ENCODE assay signal across 13 cellular contexts in the genomic region with DNA sequence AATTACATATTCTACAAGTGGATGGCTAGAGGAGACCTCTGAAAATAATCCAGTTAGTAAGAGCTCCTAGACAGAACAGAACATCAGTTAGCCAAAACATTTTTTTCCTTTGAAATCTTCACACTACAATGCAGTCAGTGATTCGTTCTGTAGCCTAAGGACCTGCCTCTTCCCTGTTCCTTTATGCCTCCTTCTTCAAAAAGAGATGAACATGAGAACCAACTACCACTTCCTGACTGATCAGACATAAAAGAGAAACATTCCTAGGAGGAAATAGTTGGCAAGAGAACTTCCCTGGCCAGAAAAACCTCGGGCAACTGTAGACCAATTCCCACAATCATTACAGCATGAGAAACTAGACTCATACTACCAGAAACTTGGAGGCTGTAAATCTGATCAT. TPM values are rescaled to one million over a fixed set of nuclear protein-coding genes. Genes with fewer than 3 reads are reported as not detected.
A peak's percentile ranks its signal among the peaks of the same experiment; 100 is the strongest.
DNase-seq lines count a peak whose midpoint lies in the region; ATAC-seq, FAIRE-seq and TF ChIP-seq lines count a peak whose summit lies in the region.
"Had no signal": no experiment of that assay in that cellular context is flagged by ENCODE, and none has a peak within 500 bp of the region (broad histone marks: within the 10 kb centered on the region; RNA-seq: fewer than 3 reads in every experiment).

No MANE protein-coding gene starts in this region.

- CTCF ChIA-PET in IMR-90 (lab: Yijun Ruan, JAX) (interaction anchor here (1.1 kb wide), 1 partner anchor 82 kb away, joined by 5 read pairs; no protein-coding TSS in a partner anchor), OCI-LY7 (lab: Charles Lee; ENCODE audit: unreplicated experiment) (interaction anchor here (1.4 kb wide), 1 partner anchor 12 kb away, joined by 3 read pairs; no protein-coding TSS in a partner anchor)

- H2BK15ac ChIP-seq in IMR-90 (ENCODE audit: low read depth, low read length), result no peak overlapping the region

- ATAC-seq in IMR-90 (ENCODE audit: low read depth), result peak; percentile 53
- peak; percentile 38 for ATAC-seq in left colon
- no peak for ATAC-seq in GM21528 (IDR thresholded peaks at IDR 0.05; ENCODE audit: low FRiP score, unreplicated experiment)
- ATAC-seq in HG02885 (IDR thresholded peaks at IDR 0.05; ENCODE audit: poor library complexity, unreplicated experiment), result no peak
- ATAC-seq: gastroesophageal sphincter; stimulated activated naive B cell treated with anti-CD40 and anti-IgM and Interleukin-4, amounts not matched to agents 10 μg/mL and 1 μg/mL and 100 μg/mL, for 72 hours had no signal

- H3K36me3 ChIP-seq in IMR-90 (ENCODE audit: control insufficient read depth, insufficient read depth, low read length) (no peaks in the 10 kb centered on the region; the same call in 1 of the 2 replicates), bronchial epithelial cell (ENCODE audit: control insufficient read depth, insufficient read depth, low read length) (no peaks in the 10 kb centered on the region), OCI-LY7 (ENCODE audit: insufficient read depth, low read length) (no peaks in the 10 kb centered on the region), colonic mucosa (no peaks in the 10 kb centered on the region)
- H3K36me3 ChIP-seq: gastroesophageal sphincter had no signal

- DNase-seq in AG20443 (ENCODE audit: low spot score) (peak; percentile 57), IMR-90 (peak; percentile 50), bronchial epithelial cell (ENCODE audit: low read depth) (peak; percentile 56), left colon (no peak), OCI-LY7 (ENCODE audit: low spot score) (no peak), colonic mucosa (no peak)
- DNase-seq: NCI-H146; stimulated activated naive B cell treated with anti-CD40 and anti-IgM and Interleukin-4, amounts not matched to agents 10 μg/mL and 1 μg/mL and 100 μg/mL, for 72 hours had no signal

- H3K9me1 ChIP-seq in IMR-90 (ENCODE audit: insufficient read depth, low read length), result no peaks in the 10 kb centered on the region

- no peak for TF ChIP-seq RAD21 in IMR-90 (IDR thresholded peaks at IDR 0.05; ENCODE audit: low read length)

- in situ Hi-C loops in IMR-90 (cut with MboI; ENCODE audit: low sequenced_read_pairs), result no loop called here

- H3K18ac ChIP-seq in IMR-90 (ENCODE audit: low read depth, low read length), result no peak overlapping the region

- no peak overlapping the region for H4K8ac ChIP-seq in IMR-90 (ENCODE audit: low read depth in 2 of 2, low read length in 2 of 2)

- no peak overlapping the region for H3K14ac ChIP-seq in IMR-90 (replicated peaks; ENCODE audit: low read depth, low read length)

- H3K4me2 ChIP-seq in IMR-90 (ENCODE audit: low read depth, low read length) (no peak overlapping the region), OCI-LY7 (ENCODE audit: low read length) (no peak overlapping the region)

- no peaks in the 10 kb centered on the region for H3K27me3 ChIP-seq in IMR-90 (ENCODE audit: control insufficient read depth, insufficient read depth, low read length)
- H3K27me3 ChIP-seq in bronchial epithelial cell (ENCODE audit: control insufficient read depth, insufficient read depth, low read length), result no peaks in the 10 kb centered on the region
- no peaks in the 10 kb centered on the region for H3K27me3 ChIP-seq in colonic mucosa
- H3K27me3 ChIP-seq: gastroesophageal sphincter had no signal

- no peak overlapping the region for H3K23ac ChIP-seq in IMR-90 (ENCODE audit: low read depth, low read length)

- H3K79me2 ChIP-seq in OCI-LY7 (ENCODE audit: insufficient read depth, low read depth, low read length), result no peaks in the 10 kb centered on the region

- no peak overlapping the region for H2BK120ac ChIP-seq in IMR-90 (ENCODE audit: low read depth, low read length)

- H2BK5ac ChIP-seq in IMR-90 (ENCODE audit: low read depth, low read length, poor library complexity, severe bottlenecking), result no peak overlapping the region

- no peaks in the 10 kb centered on the region for H4K20me1 ChIP-seq in IMR-90 (ENCODE audit: insufficient read depth, low read length)
- H4K20me1 ChIP-seq in OCI-LY7 (ENCODE audit: insufficient read depth, low read length), result no peaks in the 10 kb centered on the region

- H2AK9ac ChIP-seq in IMR-90 (replicated peaks; ENCODE audit: low read depth, low read length, poor library complexity), result no peak overlapping the region

- WGBS in IMR-90 (ENCODE audit: extremely low coverage in 2 of 2, insufficient read length in 1 of 2), 2 experiments, result 80% methylated on average over 1 of the region's 2 CpGs; no CpG with 5 or more reads in 1 of the 2 experiments

- H3K9ac ChIP-seq in IMR-90 (ENCODE audit: low read depth, low read length) (no peak overlapping the region), colonic mucosa (ENCODE audit: low read depth in 2 of 2, low read length in 2 of 2) (no peak overlapping the region)

- H3K4me3 ChIP-seq in IMR-90 (ENCODE audit: insufficient read depth, low read depth, low read length) (no peak overlapping the region), bronchial epithelial cell (ENCODE audit: low read depth, low read length) (no peak overlapping the region), OCI-LY7 (ENCODE audit: low read depth, low read length, poor library complexity, severe bottlenecking) (no peak overlapping the region), colonic mucosa (no peak overlapping the region)
- H3K4me3 ChIP-seq: gastroesophageal sphincter, SK-N-MC had no signal

- H3K9me3 ChIP-seq in IMR-90 (ENCODE audit: control insufficient read depth, insufficient read depth, low read length) (no peaks in the 10 kb centered on the region), OCI-LY7 (ENCODE audit: low read length) (no peaks in the 10 kb centered on the region), colonic mucosa (no peaks in the 10 kb centered on the region)
- H3K9me3 ChIP-seq: gastroesophageal sphincter had no signal

- no peak overlapping the region for H3K4ac ChIP-seq in IMR-90 (ENCODE audit: low read depth, low read length)

- BruUV-seq in IMR-90 (replicated peaks; lab: Mats Ljungman, UMichigan) (no TSS peak), OCI-LY7 (replicated peaks; lab: Mats Ljungman, UMichigan) (no TSS peak)

- H3K56ac ChIP-seq in IMR-90 (ENCODE audit: extremely low read depth, insufficient read depth, low read length), result no peak overlapping the region

- H3K27ac ChIP-seq in IMR-90 (ENCODE audit: insufficient read depth, low read length) (no peak overlapping the region), OCI-LY7 (ENCODE audit: low read depth, low read length, poor library complexity, severe bottlenecking) (no peak overlapping the region), colonic mucosa (no peak overlapping the region)
- H3K27ac ChIP-seq: C4-2B, gastroesophageal sphincter, SK-N-MC had no signal

- no peaks in the 10 kb centered on the region for H3K4me1 ChIP-seq in IMR-90 (ENCODE audit: control insufficient read depth, insufficient read depth, low read length)
- H3K4me1 ChIP-seq in OCI-LY7 (ENCODE audit: insufficient read depth, low read length, poor library complexity, severe bottlenecking), result peaks cover 2% of the 10 kb centered on the region
- H3K4me1 ChIP-seq in colonic mucosa, result no peaks in the 10 kb centered on the region

- peaks cover 0 to 3% of the 10 kb centered on the region in 2 experiments; a peak in 1 of 4 replicates for H3K79me1 ChIP-seq in IMR-90 (ENCODE audit: low read depth in 1 of 2, low read length in 2 of 2)

- no peak for FAIRE-seq in bronchial epithelial cell (lab: Jason Lieb, UNC)

- POLR2A ChIA-PET in IMR-90 (lab: Charles Lee; ENCODE audit: unreplicated experiment), result no interaction called here
- POLR2A ChIA-PET in OCI-LY7 (lab: Charles Lee), result interaction anchor here (0.6 to 0.9 kb wide), 3 partner anchors 9 to 1502 kb away, joined by 3 to 6 read pairs (median 3); no protein-coding TSS in a partner anchor

- no peak overlapping the region for H4K5ac ChIP-seq in IMR-90 (ENCODE audit: low read depth, low read length)

- dilution Hi-C loops in IMR-90 (cut with HindIII; ENCODE audit: low sequenced_read_pairs, unreplicated experiment), result no loop called here

- no peak overlapping the region for H4K91ac ChIP-seq in IMR-90 (ENCODE audit: insufficient read depth, low read depth, low read length)

- H2AFZ ChIP-seq in IMR-90 (replicated peaks; ENCODE audit: low read length, poor library complexity) (no peak overlapping the region), OCI-LY7 (ENCODE audit: low read length) (no peak overlapping the region)

- no peaks in the 10 kb centered on the region for H3K9me2 ChIP-seq in OCI-LY7 (ENCODE audit: insufficient read depth, low read length)

- intact Hi-C loops in IMR-90 (cut with micrococcal nuclease) (no loop called here), left colon (cut with DNase I, micrococcal nuclease) (no loop called here), OCI-LY7 (cut with micrococcal nuclease; ENCODE audit: unreplicated experiment) (no loop called here), colonic mucosa (cut with DNase I) (no loop called here)

- H2BK20ac ChIP-seq in IMR-90 (ENCODE audit: low read depth, low read length), result no peak overlapping the region

- TF ChIP-seq POLR2A in IMR-90 (IDR thresholded peaks at IDR 0.05; ENCODE audit: low read depth, low read length), result no peak

- H2AK5ac ChIP-seq in IMR-90 (ENCODE audit: low read depth, low read length), result no peak overlapping the region

- TF ChIP-seq CTCF in IMR-90 (conservative IDR thresholded peaks at IDR 0.05; ENCODE audit: low read depth, low read length) (no peak), bronchial epithelial cell (IDR thresholded peaks at IDR 0.05; ENCODE audit: insufficient read depth, low read length, severe bottlenecking) (no peak), OCI-LY7 (conservative IDR thresholded peaks at IDR 0.05; ENCODE audit: low read length) (no peak), colonic mucosa (IDR thresholded peaks at IDR 0.05) (no peak)

TF ChIP-seq in IMR-90, 13 proteins besides CTCF, POLR2A, EP300 and RAD21 (continues in another document):
- TF ChIP-seq ELK1 (IDR thresholded peaks at IDR 0.05; ENCODE audit: borderline replicate concordance, low read depth, low read length), result no peak
- TF ChIP-seq FOS (IDR thresholded peaks at IDR 0.05; ENCODE audit: low read depth, low read length), result no peak

RNA-seq across cellular contexts. Expression of gene ITPR2, which starts 29.4 kb away (rescaled TPM):
- total RNA-seq in IMR-90 (2012; rRNA removed) (9.0 and 9.2 TPM in 2 replicates), bronchial epithelial cell (5.8 and 6.5 TPM in 2 replicates), left colon (10 to 100 TPM; 31.3 to 31.7 TPM), OCI-LY7 (2022) (44.7 and 56.6 TPM in 2 replicates), colonic mucosa (10 to 100 TPM; 15.9 to 39.3 TPM)
- 1.1 and 1.2 TPM in 2 replicates for polyA plus RNA-seq in IMR-90 (2012; rRNA removed)
- 0.14 and 0.44 TPM in 2 replicates for polyA plus RNA-seq in IMR-90 (2012; cell fraction: cytosol; rRNA removed)
- polyA plus RNA-seq in IMR-90 (2012; cell fraction: nucleus; rRNA removed; ENCODE audit: low replicate concordance), result 0.24 and 2.0 TPM in 2 replicates
- total RNA-seq in OCI-LY7 (2014; rRNA removed; shearing (Covaris generic)), result 25.6 and 33.7 TPM in 2 replicates

Comparison
In these comparisons a context has a peak if more than half of its experiments do, and no peak if none do; other contexts are left out.
1. DNase-seq: peak in AG20443 (single experiment), IMR-90 (single experiment) and bronchial epithelial cell (single experiment); none in left colon (0 of 2), OCI-LY7 (single experiment) and colonic mucosa (single experiment).
2. ATAC-seq: peak in IMR-90 (single experiment) and left colon (single experiment); none in GM21528 (single experiment) and HG02885 (single experiment).